ENCODE assay signal across 8 cellular contexts in genomic region chr1:42462828-42463763, GRCh38. TPM values are rescaled to one million over a fixed set of nuclear protein-coding genes. Genes with fewer than 3 reads are reported as not detected.
A peak's percentile ranks its signal among the peaks of the same experiment; 100 is the strongest.
DNase-seq lines count a peak whose midpoint lies in the region; ATAC-seq and TF ChIP-seq lines count a peak whose summit lies in the region.

TSS of gene CCDC30 (plus strand) at chr1:42463286. CDS start at chr1:42480552, 17,266 bp downstream.

- WGBS in spleen, 5 donors: 2 to 4% (median 3%) methylated on average over 35 to 59 of the region's 59 CpGs

- TF ChIP-seq POLR2A in spleen (IDR thresholded peaks at IDR 0.05): no peak

- ATAC-seq in GM19025 (IDR thresholded peaks at IDR 0.05; ENCODE audit: low read depth, unreplicated experiment) (peak; percentile 100), HG03280 (IDR thresholded peaks at IDR 0.05; ENCODE audit: unreplicated experiment) (peak; percentile 98)

- peak within 1 kb of the TSS; percentile 65 to 96 (median 76) for H3K4me3 ChIP-seq in spleen

- H3K27ac ChIP-seq in spleen: peak within 1 kb of the TSS in 5 of 8 donors; percentile 34 to 65 (median 53)

- intact Hi-C loops in spleen (cut with DNase I; ENCODE audit: low total_unique reads): no loop called here

- no peaks in the 10 kb centered on the region for H3K27me3 ChIP-seq in spleen (replicated peaks in 1 of 7)

- peak in 1 of 11 experiments; percentile 12 for TF ChIP-seq CTCF in spleen (IDR thresholded peaks at IDR 0.05 in 8 of 11, conservative IDR thresholded peaks at IDR 0.05 in 3 of 11)

- H3K4me1 ChIP-seq in spleen: peaks cover 10 to 63% (median 31%) of the 10 kb centered on the region in 6 donors

- peaks cover 0 to 42% (median 28%) of the 10 kb centered on the region in 6 donors for H3K36me3 ChIP-seq in spleen

- peak; percentile 99 for DNase-seq in AG08395 (ENCODE audit: low spot score)
- DNase-seq in NCI-H345 (lab: John Stamatoyannopoulos, UW): peak; percentile 100
- peak; percentile 95 for DNase-seq in activated CD4-positive, CD25-positive, alpha-beta regulatory T cell treated with anti-CD3 and anti-CD28 coated beads, Interleukin-2, amount 50 U/mL, for 16 hours (ENCODE audit: low read depth, low spot score)
- peak; percentile 100 for DNase-seq in cerebellar cortex (ENCODE audit: low spot score)
- peak; percentile 98 for DNase-seq in iris pigment epithelial cell (ENCODE audit: low read depth)
- DNase-seq in spleen: peak; percentile 98

- no peaks in the 10 kb centered on the region for H3K9me3 ChIP-seq in spleen

RNA-seq across cellular contexts. Expression of gene CCDC30, which starts in this region (rescaled TPM):
- total RNA-seq in spleen: 10 to 100 TPM in 1 of 7 donors, 1 to 10 TPM in 6; 1.9 to 11.6 (median 4.1) TPM
- polyA plus RNA-seq in spleen: 1 to 10 TPM in 1 of 3 donors, under 1 TPM in 2; 0.65 to 1.1 (median 0.80) TPM

Comparison
In these comparisons a context has a peak if more than half of its experiments do, and no peak if none do; other contexts are left out.
1. Peak in every context shown above with its lines: DNase-seq, ATAC-seq, H3K4me3 ChIP-seq and H3K27ac ChIP-seq.